ENCODE assay signal across 6 cellular contexts in genomic region chr12:59887204-59887603, GRCh38.
"Had no signal": no experiment of that assay in that cellular context is flagged by ENCODE, and none has a peak within 500 bp of the region (broad histone marks: within the 10 kb centered on the region; RNA-seq: fewer than 3 reads in every experiment).

No MANE protein-coding gene starts in this region.

- DNase-seq: GM23248, GOT3, H7, H9, HCEC 1CT, HFFc6 had no signal
